Comparison of ENCODE assay signal across 10 cellular contexts in the genomic region with DNA sequence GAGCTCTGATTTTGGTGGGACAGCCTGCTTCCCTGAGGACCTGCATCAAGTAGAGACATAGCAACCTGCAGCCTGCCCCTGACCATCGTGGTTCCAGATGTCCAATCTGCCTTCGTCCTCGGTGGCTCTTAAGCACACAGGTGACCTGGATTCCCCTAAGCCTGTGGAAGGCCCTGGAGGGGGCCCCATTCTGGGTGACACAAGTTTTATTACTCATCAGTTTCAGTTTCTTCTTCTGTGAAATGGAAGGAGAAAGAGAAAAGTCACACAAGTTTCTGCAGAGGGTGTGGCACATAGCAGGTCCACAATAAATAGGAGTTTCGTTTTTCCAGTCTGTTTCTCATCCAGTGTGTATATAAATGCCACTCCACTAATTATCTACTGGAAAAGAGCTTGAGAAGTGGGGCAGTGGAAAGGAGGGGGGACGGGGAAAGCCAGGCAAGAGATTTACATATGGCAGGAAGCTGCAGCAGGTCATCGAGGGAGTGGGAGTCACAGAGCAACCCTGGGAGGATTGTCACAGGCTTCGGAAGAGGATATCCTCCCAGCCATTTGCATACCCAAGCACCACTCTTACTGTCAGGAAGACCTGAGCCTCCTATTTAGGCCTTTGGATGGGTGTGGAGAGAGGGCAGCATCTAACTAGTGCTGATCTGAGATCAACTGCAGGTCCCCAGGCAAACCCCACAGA. TPM values are rescaled to one million over a fixed set of nuclear protein-coding genes. Genes with fewer than 3 reads are reported as not detected.
DNase-seq lines count a peak whose midpoint lies in the region; ATAC-seq and TF ChIP-seq lines count a peak whose summit lies in the region.
"Had no signal": no experiment of that assay in that cellular context is flagged by ENCODE, and none has a peak within 500 bp of the region (broad histone marks: within the 10 kb centered on the region; RNA-seq: fewer than 3 reads in every experiment).

No MANE protein-coding gene starts in this region.

- H3K36me3 Mint-ChIP-seq in WTC11: peaks cover 10% of the 10 kb centered on the region

- TF ChIP-seq POLR2A in sigmoid colon (IDR thresholded peaks at IDR 0.05): no peak

- H3K27ac ChIP-seq in sigmoid colon: no peak overlapping the region

- ATAC-seq in HG02588 (IDR thresholded peaks at IDR 0.05; ENCODE audit: unreplicated experiment) (peak; percentile 43), WTC11 (peak; percentile 57)
- ATAC-seq: K562; naive thymus-derived CD4-positive, alpha-beta T cell had no signal

- no peak overlapping the region for H3K27ac Mint-ChIP-seq in WTC11

- TF ChIP-seq EP300 in sigmoid colon (IDR thresholded peaks at IDR 0.05): no peak

- intact Hi-C loops in sigmoid colon (cut with DNase I): no loop called here

- H3K36me3 ChIP-seq in sigmoid colon: no peaks in the 10 kb centered on the region

- H3K27me3 ChIP-seq in sigmoid colon: no peaks in the 10 kb centered on the region

- H3K27me3 Mint-ChIP-seq in WTC11 (ENCODE audit: low read depth): no peaks in the 10 kb centered on the region

- H3K9me3 Mint-ChIP-seq in WTC11: peaks cover 20% of the 10 kb centered on the region

- H3K4me3 Mint-ChIP-seq in WTC11: no peak overlapping the region

- no peaks in the 10 kb centered on the region for H3K9me3 ChIP-seq in sigmoid colon

- CTCF ChIA-PET in WTC11 (lab: Charles Lee): interaction anchor here (0.8 to 2.2 kb wide), 5 partner anchors 48 to 83 kb away, joined by 3 to 10 read pairs (median 3); no protein-coding TSS in a partner anchor

- TF ChIP-seq CTCF in WTC11 (IDR thresholded peaks at IDR 0.05) (no peak), sigmoid colon (IDR thresholded peaks at IDR 0.05) (no peak)

- H3K4me1 ChIP-seq in sigmoid colon: peaks cover 0 to 6% (median 3%) of the 10 kb centered on the region in 4 donors

- no peak overlapping the region for H3K4me3 ChIP-seq in sigmoid colon
- H3K4me3 ChIP-seq: K562 had no signal

- POLR2A ChIA-PET in WTC11 (lab: Charles Lee): interaction anchor here (0.6 kb wide), 1 partner anchor 409 kb away, joined by 3 read pairs; no protein-coding TSS in a partner anchor

- peak; percentile 68 for DNase-seq in activated CD4-positive, alpha-beta T cell treated with anti-CD3 and anti-CD28 coated beads for 48 hours
- no peak for DNase-seq in activated CD4-positive, alpha-beta T cell treated with anti-CD3 and anti-CD28 coated beads for 4 hours
- no peak for DNase-seq in WTC11 (ENCODE audit: low spot score)
- DNase-seq in stimulated activated CD4-positive, alpha-beta T cell treated with anti-CD3 and anti-CD28 coated beads, TNF-alpha, amount 100 ng/mL, for 24 hours (ENCODE audit: low read depth in 3 of 3): peak in 2 of 3 experiments; percentile 20 to 34
- no peak for DNase-seq in DMS53 treated with DMSO at 0.1 percent for 48 hours (lab: John Stamatoyannopoulos, UW; ENCODE audit: unreplicated experiment)
- DNase-seq in Ammon's horn (ENCODE audit: low spot score): no peak
- DNase-seq in sigmoid colon: no peak

- H3K4me1 Mint-ChIP-seq in WTC11: peaks cover 28% of the 10 kb centered on the region

- 32 to 44% methylated on average over 7 of the region's 7 CpGs for WGBS in sigmoid colon, 2 donors

TF ChIP-seq in WTC11, 78 proteins besides CTCF, POLR2A, EP300 and RAD21:
- TF ChIP-seq CREB1 (CRISPR knock-in tag; IDR thresholded peaks at IDR 0.05) (no peak), NR1H2 (CRISPR knock-in tag; IDR thresholded peaks at IDR 0.05) (no peak), ELF4 (CRISPR knock-in tag; IDR thresholded peaks at IDR 0.05; ENCODE audit: low read depth) (no peak), NFYB (CRISPR knock-in tag; conservative IDR thresholded peaks at IDR 0.05; ENCODE audit: low read depth) (no peak), PRRX2 (CRISPR knock-in tag; IDR thresholded peaks at IDR 0.05) (no peak), MYBL2 (CRISPR knock-in tag; IDR thresholded peaks at IDR 0.05) (no peak), ZNF281 (CRISPR knock-in tag; IDR thresholded peaks at IDR 0.05) (no peak), MAX (CRISPR knock-in tag; IDR thresholded peaks at IDR 0.05) (no peak), ATF2 (CRISPR knock-in tag; IDR thresholded peaks at IDR 0.05; ENCODE audit: borderline replicate concordance, low read depth) (no peak), USF2 (CRISPR knock-in tag; IDR thresholded peaks at IDR 0.05) (no peak), ZNF425 (CRISPR knock-in tag; conservative IDR thresholded peaks at IDR 0.05) (no peak), IRF1 (CRISPR knock-in tag; IDR thresholded peaks at IDR 0.05) (no peak)

RNA-seq across cellular contexts. Expression of gene NOS2, which starts 10.0 kb away (rescaled TPM):
- total RNA-seq in WTC11 (2021): 0.98 to 1.4 TPM (median 1.4 TPM) in 3 replicates
- under 1 TPM in 3 of 4 donors, not detected in 1; 0.16 to 0.83 (median 0.41) TPM for total RNA-seq in sigmoid colon
- polyA plus RNA-seq in sigmoid colon: 10 to 100 TPM in 1 of 3 donors, 1 to 10 TPM in 2; 3.6 to 94.0 (median 6.5) TPM
- total RNA-seq: K562 had no signal
- polyA plus RNA-seq: K562; naive thymus-derived CD4-positive, alpha-beta T cell had no signal

Comparison
In these comparisons a context has a peak if more than half of its experiments do, and no peak if none do; other contexts are left out.
1. DNase-seq: peak in activated CD4-positive, alpha-beta T cell treated with anti-CD3 and anti-CD28 coated beads for 48 hours (single experiment) and stimulated activated CD4-positive, alpha-beta T cell treated with anti-CD3 and anti-CD28 coated beads, TNF-alpha, amount 100 ng/mL, for 24 hours (2 of 3); none in activated CD4-positive, alpha-beta T cell treated with anti-CD3 and anti-CD28 coated beads for 4 hours (0 of 2), WTC11 (single experiment), DMS53 treated with DMSO at 0.1 percent for 48 hours (single experiment), Ammon's horn (single experiment) and sigmoid colon (single experiment).